ENCODE assay signal across 9 cellular contexts in the genomic region with DNA sequence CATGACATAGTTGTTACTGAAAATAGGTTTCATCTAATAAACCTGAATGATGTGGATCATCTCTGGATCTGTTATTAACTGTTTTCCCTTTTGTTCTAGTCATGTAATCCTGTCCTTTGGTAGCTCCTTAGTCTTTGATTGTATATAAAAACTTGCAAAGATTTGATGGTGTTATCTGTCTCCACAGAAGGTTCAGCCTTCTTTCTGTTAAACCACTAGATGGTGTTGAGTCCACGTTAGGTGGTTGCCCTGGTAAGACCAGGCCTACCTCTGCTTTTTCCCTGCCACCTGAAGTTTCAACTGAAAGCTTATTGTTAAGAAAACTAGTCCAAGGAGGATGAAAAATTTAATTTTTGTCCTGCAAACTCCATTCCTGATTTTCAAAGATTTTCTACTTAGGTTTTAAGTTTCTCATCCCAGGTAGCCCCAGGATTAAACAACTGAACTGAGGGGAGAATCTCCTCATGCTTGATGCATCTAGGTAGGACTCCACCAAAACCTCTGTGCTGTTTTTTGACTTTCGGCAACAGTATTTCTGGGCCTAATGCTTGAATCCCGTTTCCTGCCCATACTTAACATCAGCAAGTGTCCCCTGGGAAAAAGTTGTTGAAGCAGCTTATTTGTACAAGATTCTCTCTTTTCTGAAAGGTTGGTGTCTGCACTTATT.
DNase-seq lines count a peak whose midpoint lies in the region; ATAC-seq and TF ChIP-seq lines count a peak whose summit lies in the region.
"Had no signal": no experiment of that assay in that cellular context is flagged by ENCODE, and none has a peak within 500 bp of the region (broad histone marks: within the 10 kb centered on the region; RNA-seq: fewer than 3 reads in every experiment).

No MANE protein-coding gene starts in this region.

- no TSS peak for BruUV-seq in IMR-90 (replicated peaks; lab: Mats Ljungman, UMichigan)

- intact Hi-C loops in IMR-90 (cut with micrococcal nuclease), result no loop called here

- peaks cover 13 to 21% of the 10 kb centered on the region in 2 experiments for H3K79me1 ChIP-seq in IMR-90 (ENCODE audit: low read depth in 1 of 2, low read length in 2 of 2)

- H3K36me3 ChIP-seq in IMR-90 (ENCODE audit: control insufficient read depth, insufficient read depth, low read length) (peaks cover 3% of the 10 kb centered on the region; the same call in 1 of the 2 replicates), gastroesophageal sphincter (peaks cover 0 to 12% of the 10 kb centered on the region in 2 donors)

- no peak for TF ChIP-seq POLR2A in IMR-90 (IDR thresholded peaks at IDR 0.05; ENCODE audit: low read depth, low read length)
- no peak for TF ChIP-seq POLR2A in gastroesophageal sphincter (IDR thresholded peaks at IDR 0.05)

- no peak overlapping the region for H3K23ac ChIP-seq in IMR-90 (ENCODE audit: low read depth, low read length)

- H3K27ac ChIP-seq in IMR-90 (ENCODE audit: insufficient read depth, low read length), result no peak overlapping the region
- no peak overlapping the region for H3K27ac ChIP-seq in gastroesophageal sphincter

- H3K4ac ChIP-seq in IMR-90 (ENCODE audit: low read depth, low read length), result no peak overlapping the region

- no peak overlapping the region for H4K5ac ChIP-seq in IMR-90 (ENCODE audit: low read depth, low read length)

- H3K4me3 ChIP-seq in IMR-90 (ENCODE audit: insufficient read depth, low read depth, low read length) (no peak overlapping the region), gastroesophageal sphincter (no peak overlapping the region)

- peak; percentile 33 for DNase-seq in D341Med (ENCODE audit: low spot score)
- DNase-seq in IMR-90, result peak; percentile 22
- peak; percentile 11 to 57 for DNase-seq in T47D (ENCODE audit: low read depth in 1 of 2, low spot score in 1 of 2)
- DNase-seq in left lobe of liver (ENCODE audit: low spot score), result no peak
- DNase-seq in NCI-H524 (lab: John Stamatoyannopoulos, UW), result no peak
- no peak for DNase-seq in hepatic stellate cell (ENCODE audit: low spot score)
- DNase-seq: T-helper 9 cell had no signal

- no peak overlapping the region for H4K91ac ChIP-seq in IMR-90 (ENCODE audit: insufficient read depth, low read depth, low read length)

- H4K20me1 ChIP-seq in IMR-90 (ENCODE audit: insufficient read depth, low read length), result no peaks in the 10 kb centered on the region

- H3K9me3 ChIP-seq in IMR-90 (ENCODE audit: control insufficient read depth, insufficient read depth, low read length) (no peaks in the 10 kb centered on the region), gastroesophageal sphincter (no peaks in the 10 kb centered on the region)

- no peaks in the 10 kb centered on the region for H3K9me1 ChIP-seq in IMR-90 (ENCODE audit: insufficient read depth, low read length)

- H3K4me2 ChIP-seq in IMR-90 (ENCODE audit: low read depth, low read length), result no peak overlapping the region

- no peak overlapping the region for H3K9ac ChIP-seq in IMR-90 (ENCODE audit: low read depth, low read length)

- no peak overlapping the region for H2BK120ac ChIP-seq in IMR-90 (ENCODE audit: low read depth, low read length)

- ATAC-seq in IMR-90 (ENCODE audit: low read depth) (no peak), left lobe of liver (peak; percentile 89), gastroesophageal sphincter (no peak), HG03280 (IDR thresholded peaks at IDR 0.05; ENCODE audit: unreplicated experiment) (no peak)

- H4K8ac ChIP-seq in IMR-90 (ENCODE audit: low read depth in 2 of 2, low read length in 2 of 2), result no peak overlapping the region

- no CpG with 5 or more reads among the region's 3 CpGs for WGBS in IMR-90 (ENCODE audit: extremely low coverage in 2 of 2, insufficient read length in 1 of 2), 2 experiments
- 68 to 79% methylated on average over 2 to 3 of the region's 3 CpGs for WGBS in gastroesophageal sphincter (ENCODE audit: low coverage in 1 of 2), 2 donors

- H3K56ac ChIP-seq in IMR-90 (ENCODE audit: extremely low read depth, insufficient read depth, low read length), result no peak overlapping the region

- peak; percentile 41 for TF ChIP-seq RAD21 in IMR-90 (IDR thresholded peaks at IDR 0.05; ENCODE audit: low read length)

- no peak overlapping the region for H2AFZ ChIP-seq in IMR-90 (replicated peaks; ENCODE audit: low read length, poor library complexity)

- dilution Hi-C loops in IMR-90 (cut with HindIII; ENCODE audit: low sequenced_read_pairs, unreplicated experiment), result no loop called here

- no peak overlapping the region for H2BK5ac ChIP-seq in IMR-90 (ENCODE audit: low read depth, low read length, poor library complexity, severe bottlenecking)

- POLR2A ChIA-PET in IMR-90 (lab: Charles Lee; ENCODE audit: unreplicated experiment), result no interaction called here

- no peak overlapping the region for H2BK20ac ChIP-seq in IMR-90 (ENCODE audit: low read depth, low read length)

- H3K27me3 ChIP-seq in IMR-90 (ENCODE audit: control insufficient read depth, insufficient read depth, low read length), result no peaks in the 10 kb centered on the region
- no peaks in the 10 kb centered on the region for H3K27me3 ChIP-seq in gastroesophageal sphincter

- TF ChIP-seq EP300 in gastroesophageal sphincter (IDR thresholded peaks at IDR 0.05), result no peak

- H2AK5ac ChIP-seq in IMR-90 (ENCODE audit: low read depth, low read length), result no peak overlapping the region

- TF ChIP-seq CTCF in IMR-90 (conservative IDR thresholded peaks at IDR 0.05; ENCODE audit: low read depth, low read length) (no peak), gastroesophageal sphincter (IDR thresholded peaks at IDR 0.05) (peak in 2 of 4 experiments; percentile 33 to 53)

- H3K4me1 ChIP-seq in IMR-90 (ENCODE audit: control insufficient read depth, insufficient read depth, low read length), result peaks cover 2% of the 10 kb centered on the region
- H3K4me1 ChIP-seq in gastroesophageal sphincter, result peaks cover 0 to 8% (median 0%) of the 10 kb centered on the region in 3 donors

- no peak overlapping the region for H3K14ac ChIP-seq in IMR-90 (replicated peaks; ENCODE audit: low read depth, low read length)

- in situ Hi-C loops in IMR-90 (cut with MboI; ENCODE audit: low sequenced_read_pairs) (no loop called here), T47D (cut with HindIII; ENCODE audit: low pct_unique_long_range_greater_than_20kb, low sequenced_read_pairs) (no loop called here)

- no peak overlapping the region for H2AK9ac ChIP-seq in IMR-90 (replicated peaks; ENCODE audit: low read depth, low read length, poor library complexity)

- no peak overlapping the region for H3K18ac ChIP-seq in IMR-90 (ENCODE audit: low read depth, low read length)

- CTCF ChIA-PET in IMR-90 (lab: Yijun Ruan, JAX), result interaction anchor here (0.6 kb wide), 1 partner anchor 74 kb away, joined by 7 read pairs; no protein-coding TSS in a partner anchor

- H2BK15ac ChIP-seq in IMR-90 (ENCODE audit: low read depth, low read length), result no peak overlapping the region

TF ChIP-seq in IMR-90, 13 proteins besides CTCF, POLR2A, EP300 and RAD21:
- TF ChIP-seq MAFK (IDR thresholded peaks at IDR 0.05; ENCODE audit: low read depth, low read length), result no peak
- no peak for TF ChIP-seq FOS (IDR thresholded peaks at IDR 0.05; ENCODE audit: low read depth, low read length)
- TF ChIP-seq, protein P1, sequence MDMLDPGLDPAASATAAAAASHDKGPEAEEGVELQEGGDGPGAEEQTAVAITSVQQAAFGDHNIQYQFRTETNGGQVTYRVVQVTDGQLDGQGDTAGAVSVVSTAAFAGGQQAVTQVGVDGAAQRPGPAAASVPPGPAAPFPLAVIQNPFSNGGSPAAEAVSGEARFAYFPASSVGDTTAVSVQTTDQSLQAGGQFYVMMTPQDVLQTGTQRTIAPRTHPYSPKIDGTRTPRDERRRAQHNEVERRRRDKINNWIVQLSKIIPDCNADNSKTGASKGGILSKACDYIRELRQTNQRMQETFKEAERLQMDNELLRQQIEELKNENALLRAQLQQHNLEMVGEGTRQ (IDR thresholded peaks at IDR 0.05; ENCODE audit: low read depth, low read length), result no peak
- TF ChIP-seq RFX5 (IDR thresholded peaks at IDR 0.05; ENCODE audit: low read depth, low read length), result no peak
- TF ChIP-seq SMC3 (IDR thresholded peaks at IDR 0.05; ENCODE audit: low read depth, low read length), result no peak
- no peak for TF ChIP-seq CHD1 (IDR thresholded peaks at IDR 0.05; ENCODE audit: low read depth, low read length)
- TF ChIP-seq BHLHE40 (IDR thresholded peaks at IDR 0.05; ENCODE audit: low read depth, low read length), result no peak
- no peak for TF ChIP-seq CEBPB (IDR thresholded peaks at IDR 0.05; ENCODE audit: low read depth, low read length)
- no peak for TF ChIP-seq NFE2L2 (IDR thresholded peaks at IDR 0.05; ENCODE audit: low read depth, low read length)
- TF ChIP-seq, protein P2, sequence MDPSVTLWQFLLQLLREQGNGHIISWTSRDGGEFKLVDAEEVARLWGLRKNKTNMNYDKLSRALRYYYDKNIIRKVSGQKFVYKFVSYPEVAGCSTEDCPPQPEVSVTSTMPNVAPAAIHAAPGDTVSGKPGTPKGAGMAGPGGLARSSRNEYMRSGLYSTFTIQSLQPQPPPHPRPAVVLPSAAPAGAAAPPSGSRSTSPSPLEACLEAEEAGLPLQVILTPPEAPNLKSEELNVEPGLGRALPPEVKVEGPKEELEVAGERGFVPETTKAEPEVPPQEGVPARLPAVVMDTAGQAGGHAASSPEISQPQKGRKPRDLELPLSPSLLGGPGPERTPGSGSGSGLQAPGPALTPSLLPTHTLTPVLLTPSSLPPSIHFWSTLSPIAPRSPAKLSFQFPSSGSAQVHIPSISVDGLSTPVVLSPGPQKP (IDR thresholded peaks at IDR 0.05; ENCODE audit: borderline replicate concordance, low read depth, low read length), result no peak
- no peak for TF ChIP-seq MAZ (IDR thresholded peaks at IDR 0.05; ENCODE audit: borderline replicate concordance, low read depth, low read length)
- TF ChIP-seq RCOR1 (IDR thresholded peaks at IDR 0.05; ENCODE audit: insufficient replicate concordance, low read length), result no peak
- no peak for TF ChIP-seq MXI1 (IDR thresholded peaks at IDR 0.05; ENCODE audit: borderline replicate concordance, low read depth, low read length)

Comparison
In these comparisons a context has a peak if more than half of its experiments do, and no peak if none do; other contexts are left out.
1. DNase-seq: peak in D341Med (single experiment), IMR-90 (single experiment) and T47D (2 of 2); none in left lobe of liver (single experiment), NCI-H524 (0 of 2) and hepatic stellate cell (single experiment).